8 cellular contexts compared by ENCODE assay signal in genomic region chr5:61280205-61280604, GRCh38. TPM values are rescaled to one million over a fixed set of nuclear protein-coding genes. Genes with fewer than 3 reads are reported as not detected.
DNase-seq lines count a peak whose midpoint lies in the region; ATAC-seq, FAIRE-seq and TF ChIP-seq lines count a peak whose summit lies in the region.

No MANE protein-coding gene starts in this region.

- no peak overlapping the region for H3K4me3 Mint-ChIP-seq in activated naive CD8-positive, alpha-beta T cell treated with anti-CD3 and anti-CD28 coated beads, Interleukin-2, amount 50 U/mL, for 24 hours

- H3K27me3 Mint-ChIP-seq in activated naive CD8-positive, alpha-beta T cell treated with anti-CD3 and anti-CD28 coated beads, Interleukin-2, amount 50 U/mL, for 24 hours = no peaks in the 10 kb centered on the region

- ATAC-seq in activated naive CD8-positive, alpha-beta T cell treated with anti-CD3 and anti-CD28 coated beads, Interleukin-2, amount 50 U/mL, for 24 hours = peak; percentile 67
- no peak for ATAC-seq in omental fat pad (ENCODE audit: low FRiP score)

- H3K4me1 Mint-ChIP-seq in activated naive CD8-positive, alpha-beta T cell treated with anti-CD3 and anti-CD28 coated beads, Interleukin-2, amount 50 U/mL, for 24 hours = peaks cover 34% of the 10 kb centered on the region

- TF ChIP-seq CTCF in omental fat pad (IDR thresholded peaks at IDR 0.05) = no peak

- no peaks in the 10 kb centered on the region for H3K36me3 Mint-ChIP-seq in activated naive CD8-positive, alpha-beta T cell treated with anti-CD3 and anti-CD28 coated beads, Interleukin-2, amount 50 U/mL, for 24 hours (ENCODE audit: low read depth)

- in situ Hi-C loops in ACHN (cut with HindIII; ENCODE audit: low pct_ligation_motif_present, low pct_unique_long_range_greater_than_20kb, low sequenced_read_pairs) = no loop called here

- no peak overlapping the region for H3K27ac ChIP-seq in caudate nucleus (ENCODE audit: low read depth, low read length)

- H3K27ac Mint-ChIP-seq in activated naive CD8-positive, alpha-beta T cell treated with anti-CD3 and anti-CD28 coated beads, Interleukin-2, amount 50 U/mL, for 24 hours = no peak overlapping the region

- DNase-seq in ACHN = peak; percentile 68
- DNase-seq in GM18507 (ENCODE audit: extremely low spot score, insufficient read length, low read depth) = no peak
- peak; percentile 89 to 91 for DNase-seq in NCI-H187 (lab: John Stamatoyannopoulos, UW)
- DNase-seq in activated naive CD8-positive, alpha-beta T cell treated with anti-CD3 and anti-CD28 coated beads, Interleukin-2, amount 50 U/mL, for 24 hours = no peak
- peak; percentile 68 for DNase-seq in non-pigmented ciliary epithelial cell (ENCODE audit: low read depth)
- no peak for DNase-seq in omental fat pad (ENCODE audit: low spot score)
- no peak for DNase-seq in caudate nucleus (lab: John Stamatoyannopoulos, UW)
- DNase-seq in T-helper 2 cell = no peak

- H3K9me3 Mint-ChIP-seq in activated naive CD8-positive, alpha-beta T cell treated with anti-CD3 and anti-CD28 coated beads, Interleukin-2, amount 50 U/mL, for 24 hours = no peaks in the 10 kb centered on the region

- FAIRE-seq in GM18507 (lab: Jason Lieb, UNC) = peak; percentile 5

RNA-seq across cellular contexts. Expression of gene ZSWIM6, which starts 51.9 kb away (rescaled TPM):
- total RNA-seq in omental fat pad = 10 to 100 TPM in 3 of 4 donors, 1 to 10 TPM in 1; 9.7 to 31.1 (median 18.6) TPM

Comparison
In these comparisons a context has a peak if more than half of its experiments do, and no peak if none do; other contexts are left out.
1. DNase-seq: peak in ACHN (single experiment), NCI-H187 (2 of 2) and non-pigmented ciliary epithelial cell (single experiment); none in GM18507 (single experiment), activated naive CD8-positive, alpha-beta T cell treated with anti-CD3 and anti-CD28 coated beads, Interleukin-2, amount 50 U/mL, for 24 hours (single experiment), omental fat pad (single experiment), caudate nucleus (0 of 61) and T-helper 2 cell (0 of 5).